Comparison of ENCODE assay signal across 11 cellular contexts in genomic region chr11:16891170-16891569, GRCh38.
"Had no signal": no experiment of that assay in that cellular context is flagged by ENCODE, and none has a peak within 500 bp of the region (broad histone marks: within the 10 kb centered on the region; RNA-seq: fewer than 3 reads in every experiment).

No MANE protein-coding gene starts in this region.

- H3K27ac ChIP-seq: suprapubic skin, transverse colon had no signal

- H3K27me3 ChIP-seq: suprapubic skin, transverse colon had no signal

- DNase-seq: activated CD4-positive, alpha-beta T cell treated with anti-CD3 and anti-CD28 coated beads for 36 hours; activated CD4-positive, alpha-beta T cell treated with anti-CD3 and anti-CD28 coated beads, Interleukin-2, amount 50 U/mL, for 48 hours; effector memory CD8-positive, alpha-beta T cell; hypothalamus; right cardiac atrium; stimulated activated CD4-positive, alpha-beta T cell treated with anti-CD3 and anti-CD28 coated beads, Interleukin-15, amount 100 ng/mL, for 24 hours; stimulated activated CD4-positive, alpha-beta T cell treated with anti-CD3 and anti-CD28 coated beads, Interleukin-2, amount 100 ng/mL, for 48 hours; transverse colon had no signal

- ATAC-seq: activated CD4-positive, alpha-beta T cell treated with anti-CD3 and anti-CD28 coated beads for 36 hours; effector memory CD8-positive, alpha-beta T cell; WTC11 had no signal

- H3K9me3 ChIP-seq: suprapubic skin had no signal

- H3K36me3 ChIP-seq: suprapubic skin, transverse colon had no signal

- H3K4me3 ChIP-seq: lung, suprapubic skin, transverse colon had no signal

- H3K4me1 ChIP-seq: suprapubic skin had no signal
